ENCODE assay signal across 8 cellular contexts in the genomic region with DNA sequence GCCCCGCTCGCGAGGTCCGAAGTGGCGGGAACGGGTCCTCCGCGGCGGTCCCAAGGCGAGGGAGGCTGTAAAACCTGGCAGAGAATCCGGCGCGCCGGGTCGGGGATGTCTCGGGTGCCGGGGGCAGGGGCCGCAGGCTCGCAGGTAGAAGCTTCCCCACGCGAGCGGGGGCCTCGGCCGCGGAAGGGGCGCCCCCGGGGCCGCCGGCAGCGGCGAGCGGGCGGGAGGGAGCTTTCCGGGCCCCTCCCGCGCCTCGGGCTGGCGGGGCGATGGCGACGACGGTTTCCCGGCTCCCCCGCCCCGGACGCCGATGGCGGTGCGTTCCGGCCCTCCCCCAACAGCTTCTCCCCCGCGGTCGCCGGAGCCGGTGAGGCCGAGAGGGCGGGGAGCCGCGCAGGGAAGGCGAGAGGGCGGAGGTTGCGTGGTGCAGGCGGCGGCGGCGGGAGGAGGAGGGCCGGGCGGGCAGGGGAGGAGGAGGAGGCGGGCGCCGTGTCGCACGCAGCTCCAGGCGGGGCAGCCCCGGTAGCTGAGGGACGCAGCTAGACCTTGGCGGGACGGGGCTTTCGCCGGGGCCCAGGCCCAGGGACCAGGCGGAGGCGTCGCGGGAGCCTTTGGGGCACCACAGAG. TPM values are rescaled to one million over a fixed set of nuclear protein-coding genes. Genes with fewer than 3 reads are reported as not detected.
DNase-seq lines count a peak whose midpoint lies in the region; ATAC-seq and TF ChIP-seq lines count a peak whose summit lies in the region.

TSS of gene CUL1 (plus strand) at position 507 of the 627 bp plus-strand sequence. CDS start 31,220 bp downstream, outside the sequence.

- H3K27me3 ChIP-seq in ectodermal cell (ENCODE audit: control insufficient read depth, insufficient read depth, low read length, poor library complexity, severe bottlenecking) (no peaks in the 10 kb centered on the region), lung (ENCODE audit: control insufficient read depth, insufficient read depth) (no peaks in the 10 kb centered on the region)

- H3K4me1 Mint-ChIP-seq in activated CD8-positive, alpha-beta T cell treated with anti-CD3 and anti-CD28 coated beads for 36 hours (ENCODE audit: low read depth) = peaks cover 50% of the 10 kb centered on the region

- H3K36me3 ChIP-seq in ectodermal cell (ENCODE audit: control insufficient read depth, insufficient read depth, low read length) = no peaks in the 10 kb centered on the region
- no peaks in the 10 kb centered on the region for H3K36me3 ChIP-seq in lung (ENCODE audit: control insufficient read depth in 2 of 2, insufficient read depth in 2 of 2, low read length in 2 of 2)

- DNase-seq in AG10803 (ENCODE audit: low read depth) (peak; percentile 77), NCI-H510A treated with DMSO at 0.1 percent for 48 hours (lab: John Stamatoyannopoulos, UW) (peak; percentile 19), lung (ENCODE audit: low spot score) (peak; percentile 91)
- peak; percentile 81 for DNase-seq in activated CD8-positive, alpha-beta T cell treated with anti-CD3 and anti-CD28 coated beads for 36 hours
- DNase-seq in stimulated activated CD8-positive, alpha-beta memory T cell treated with anti-CD3 and anti-CD28 coated beads, Interleukin-12 subunit alpha, Interleukin-12 subunit beta, amount 100 ng/mL, for 1 hour (ENCODE audit: low read depth) = peak; percentile 76

- intact Hi-C loops in activated CD8-positive, alpha-beta T cell treated with anti-CD3 and anti-CD28 coated beads for 36 hours (cut with micrococcal nuclease) = loop anchor here (5.0 kb wide), 1 partner anchor 121 kb away; no protein-coding TSS in a partner anchor

- peak; percentile 74 for ATAC-seq in GM18909 (IDR thresholded peaks at IDR 0.05; ENCODE audit: poor library complexity, unreplicated experiment)
- peak; percentile 58 for ATAC-seq in HG03139 (IDR thresholded peaks at IDR 0.05; ENCODE audit: unreplicated experiment)
- peak; percentile 70 for ATAC-seq in activated CD8-positive, alpha-beta T cell treated with anti-CD3 and anti-CD28 coated beads for 36 hours
- peak; percentile 87 for ATAC-seq in lung (ENCODE audit: insufficient read depth, low FRiP score)

- H3K9me3 ChIP-seq in ectodermal cell (ENCODE audit: control insufficient read depth, low read length) = no peaks in the 10 kb centered on the region
- H3K9me3 ChIP-seq in lung (ENCODE audit: control insufficient read depth in 2 of 2, insufficient read depth in 1 of 2, low read length in 1 of 2) = no peaks in the 10 kb centered on the region

- H3K4me3 Mint-ChIP-seq in activated CD8-positive, alpha-beta T cell treated with anti-CD3 and anti-CD28 coated beads for 36 hours = peak within 1 kb of the TSS; percentile 84

- no peaks in the 10 kb centered on the region for H3K27me3 Mint-ChIP-seq in activated CD8-positive, alpha-beta T cell treated with anti-CD3 and anti-CD28 coated beads for 36 hours

- H3K27ac Mint-ChIP-seq in activated CD8-positive, alpha-beta T cell treated with anti-CD3 and anti-CD28 coated beads for 36 hours = peak within 1 kb of the TSS; percentile 95

- no peaks in the 10 kb centered on the region for H3K9me3 Mint-ChIP-seq in activated CD8-positive, alpha-beta T cell treated with anti-CD3 and anti-CD28 coated beads for 36 hours

- H3K27ac ChIP-seq in ectodermal cell (ENCODE audit: insufficient read depth, low read depth, low read length, poor library complexity, severe bottlenecking) (peak within 1 kb of the TSS; percentile 47), lung (ENCODE audit: low read depth in 1 of 2, low read length in 1 of 2) (peak within 1 kb of the TSS; percentile 98 to 99)

- H3K4me1 ChIP-seq in ectodermal cell (ENCODE audit: control insufficient read depth, insufficient read depth, low read length) (peaks cover 31% of the 10 kb centered on the region), lung (ENCODE audit: control insufficient read depth in 2 of 2, insufficient read depth in 2 of 2, low read length in 2 of 2) (peaks cover 9 to 28% of the 10 kb centered on the region in 2 donors)

- POLR2A ChIA-PET in activated CD8-positive, alpha-beta T cell treated with anti-CD3 and anti-CD28 coated beads for 36 hours (lab: Charles Lee) = interaction anchor here (0.7 to 2.0 kb wide), 23 partner anchors 9 to 285 kb away, joined by 3 to 10 read pairs (median 4); partner anchors contain the start of gene EZH2

- CTCF ChIA-PET in activated CD8-positive, alpha-beta T cell treated with anti-CD3 and anti-CD28 coated beads for 36 hours (lab: Charles Lee) = interaction anchor here (0.7 to 1.4 kb wide), 3 partner anchors 75 to 265 kb away, joined by 3 to 8 read pairs (median 7); no protein-coding TSS in a partner anchor

- TF ChIP-seq CTCF in AG10803 (conservative IDR thresholded peaks at IDR 0.05; ENCODE audit: low read length) = no peak
- no peak for TF ChIP-seq CTCF in activated CD8-positive, alpha-beta T cell treated with anti-CD3 and anti-CD28 coated beads for 36 hours (IDR thresholded peaks at IDR 0.05)
- no peak for TF ChIP-seq CTCF in lung (IDR thresholded peaks at IDR 0.05; ENCODE audit: control extremely low read depth, extremely low read depth)

- peaks cover 9% of the 10 kb centered on the region for H3K36me3 Mint-ChIP-seq in activated CD8-positive, alpha-beta T cell treated with anti-CD3 and anti-CD28 coated beads for 36 hours (ENCODE audit: low read depth)

- 0 to 1% methylated on average over 79 to 84 of the region's 84 CpGs for WGBS in ectodermal cell, 2 experiments
- WGBS in lung, 2 donors = 0% methylated on average over 34 to 84 of the region's 84 CpGs

- H3K4me3 ChIP-seq in AG10803 (ENCODE audit: low read length) (peak within 1 kb of the TSS; percentile 74), ectodermal cell (ENCODE audit: insufficient read depth, low read depth, low read length) (peak within 1 kb of the TSS; percentile 74), lung (peak within 1 kb of the TSS; percentile 96)

RNA-seq across cellular contexts. Expression of gene CUL1, which starts in this region (rescaled TPM):
- 10 to 100 TPM; 60.6 to 61.2 TPM for total RNA-seq in activated CD8-positive, alpha-beta T cell treated with anti-CD3 and anti-CD28 coated beads for 36 hours
- polyA plus RNA-seq in ectodermal cell (2013, experiment 1 of 4) = 104 TPM
- polyA plus RNA-seq in ectodermal cell (2013, experiment 2 of 4) = 95.0 TPM
- polyA plus RNA-seq in ectodermal cell (2013, experiment 3 of 4) = 75.0 TPM
- polyA plus RNA-seq in ectodermal cell (2013, experiment 4 of 4) = 75.3 TPM
- total RNA-seq in lung = 10 to 100 TPM; 35.9 to 56.5 TPM
- 10 to 100 TPM; 22.9 to 29.7 TPM for polyA plus RNA-seq in lung

Comparison
In these comparisons a context has a peak if more than half of its experiments do, and no peak if none do; other contexts are left out.
1. Peak in every context shown above with its lines: DNase-seq, ATAC-seq, H3K4me3 ChIP-seq and H3K27ac ChIP-seq.
2. DNase-seq: peak in every context shown above with its lines; median percentile 91 in lung; 81 in activated CD8-positive, alpha-beta T cell treated with anti-CD3 and anti-CD28 coated beads for 36 hours; 77 in AG10803; 76 in stimulated activated CD8-positive, alpha-beta memory T cell treated with anti-CD3 and anti-CD28 coated beads, Interleukin-12 subunit alpha, Interleukin-12 subunit beta, amount 100 ng/mL, for 1 hour; 19 in NCI-H510A treated with DMSO at 0.1 percent for 48 hours.